13 cellular contexts compared by ENCODE assay signal in genomic region chr4:147586637-147587036, GRCh38. TPM values are rescaled to one million over a fixed set of nuclear protein-coding genes. Genes with fewer than 3 reads are reported as not detected.
A peak's percentile ranks its signal among the peaks of the same experiment; 100 is the strongest.
DNase-seq lines count a peak whose midpoint lies in the region; ATAC-seq and TF ChIP-seq lines count a peak whose summit lies in the region.
"Had no signal": no experiment of that assay in that cellular context is flagged by ENCODE, and none has a peak within 500 bp of the region (broad histone marks: within the 10 kb centered on the region; RNA-seq: fewer than 3 reads in every experiment).

No MANE protein-coding gene starts in this region.

- no peak for TF ChIP-seq EP300 in ovary (IDR thresholded peaks at IDR 0.05)

- WGBS in ovary, 3 donors: 88 to 93% (median 92%) methylated on average over 4 of the region's 4 CpGs

- DNase-seq in substantia nigra (lab: John Stamatoyannopoulos, UW) (no peak), NCI-H510A treated with DMSO at 0.1 percent for 48 hours (lab: John Stamatoyannopoulos, UW) (no peak), ovary (no peak)
- DNase-seq in activated naive CD4-positive, alpha-beta T cell treated with anti-CD3 and anti-CD28 coated beads, Interleukin-2, amount 50 U/mL, for 16 hours: no peak
- DNase-seq: activated CD4-positive, alpha-beta T cell treated with anti-CD3 and anti-CD28 coated beads for 36 hours; activated naive CD4-positive, alpha-beta T cell treated with anti-CD3 and anti-CD28 coated beads for 36 hours; left ventricle myocardium superior; NCI-H69; SK-N-SH had no signal

- peaks cover 3% of the 10 kb centered on the region for H3K4me1 ChIP-seq in ovary (ENCODE audit: insufficient read depth)
- H3K4me1 ChIP-seq: suprapubic skin had no signal

- TF ChIP-seq CTCF in ovary (IDR thresholded peaks at IDR 0.05): no peak

- peak; percentile 67 for ATAC-seq in GM19025 (IDR thresholded peaks at IDR 0.05; ENCODE audit: low read depth, unreplicated experiment)
- peak; percentile 58 for ATAC-seq in HG02623 (IDR thresholded peaks at IDR 0.05; ENCODE audit: unreplicated experiment)
- ATAC-seq in HG03520 (IDR thresholded peaks at IDR 0.05; ENCODE audit: unreplicated experiment): peak; percentile 94
- ATAC-seq: activated CD4-positive, alpha-beta T cell treated with anti-CD3 and anti-CD28 coated beads for 36 hours; left ventricle myocardium superior had no signal

- H3K4me3 ChIP-seq in ovary: no peak overlapping the region
- H3K4me3 ChIP-seq: suprapubic skin had no signal

- H3K27ac ChIP-seq in substantia nigra (ENCODE audit: low read depth, low read length, poor library complexity, severe bottlenecking) (peak overlapping the region; percentile 87), ovary (no peak overlapping the region)
- H3K27ac ChIP-seq: suprapubic skin had no signal

- H3K27me3 ChIP-seq in ovary: no peaks in the 10 kb centered on the region
- H3K27me3 ChIP-seq: suprapubic skin had no signal

- H3K9me3 ChIP-seq in ovary: no peaks in the 10 kb centered on the region
- H3K9me3 ChIP-seq: SK-N-SH, suprapubic skin had no signal

- H3K36me3 ChIP-seq in ovary: no peaks in the 10 kb centered on the region
- H3K36me3 ChIP-seq: suprapubic skin had no signal

- intact Hi-C loops in ovary (cut with DNase I): no loop called here

- TF ChIP-seq POLR2A in ovary (IDR thresholded peaks at IDR 0.05): no peak

RNA-seq across cellular contexts. Expression of gene TMEM184C, which starts 30.6 kb away (rescaled TPM):
- 10 to 100 TPM; 19.0 to 32.0 (median 27.6) TPM for total RNA-seq in ovary
- polyA plus RNA-seq in ovary: 10 to 100 TPM; 12.9 to 31.8 TPM
